15 cellular contexts compared by ENCODE assay signal in genomic region chr2:101617188-101617587, GRCh38.
DNase-seq lines count a peak whose midpoint lies in the region; ATAC-seq and TF ChIP-seq lines count a peak whose summit lies in the region.
"Had no signal": no experiment of that assay in that cellular context is flagged by ENCODE, and none has a peak within 500 bp of the region (broad histone marks: within the 10 kb centered on the region; RNA-seq: fewer than 3 reads in every experiment).

No MANE protein-coding gene starts in this region.

- no peak for ATAC-seq in left lung
- no peak for ATAC-seq in naive thymus-derived CD4-positive, alpha-beta T cell

- intact Hi-C loops in left lung (cut with DNase I), result no loop called here
- intact Hi-C loops in naive thymus-derived CD4-positive, alpha-beta T cell (cut with micrococcal nuclease), result no loop called here

- H3K4me1 ChIP-seq in left lung, result peaks cover 0 to 18% of the 10 kb centered on the region in 2 donors
- no peaks in the 10 kb centered on the region for H3K4me1 ChIP-seq in naive thymus-derived CD4-positive, alpha-beta T cell (ENCODE audit: control insufficient read depth in 2 of 2, insufficient read depth in 2 of 2, low read length in 2 of 2)
- H3K4me1 ChIP-seq: thyroid gland had no signal

- H3K9me3 Mint-ChIP-seq in naive thymus-derived CD4-positive, alpha-beta T cell, result no peaks in the 10 kb centered on the region

- no peak overlapping the region for H3K4me3 Mint-ChIP-seq in naive thymus-derived CD4-positive, alpha-beta T cell

- in situ Hi-C loops in astrocyte of the spinal cord (cut with HindIII; ENCODE audit: low sequenced_read_pairs), result no loop called here

- H3K27me3 ChIP-seq in left lung, result peaks cover 0 to 9% of the 10 kb centered on the region in 2 donors
- H3K27me3 ChIP-seq in naive thymus-derived CD4-positive, alpha-beta T cell (ENCODE audit: control insufficient read depth in 2 of 2, insufficient read depth in 2 of 2, low read length in 2 of 2), result no peaks in the 10 kb centered on the region
- H3K27me3 ChIP-seq: esophagus squamous epithelium, thyroid gland had no signal

- H3K27ac ChIP-seq in left lung, result no peak overlapping the region
- no peak overlapping the region for H3K27ac ChIP-seq in naive thymus-derived CD4-positive, alpha-beta T cell (ENCODE audit: low read depth, low read length)
- H3K27ac ChIP-seq: C4-2B, esophagus squamous epithelium, thyroid gland had no signal

- peak overlapping the region in 2 of 9 donors; percentile 25 to 48 for H3K27ac Mint-ChIP-seq in naive thymus-derived CD4-positive, alpha-beta T cell

- peaks cover 6 to 23% (median 16%) of the 10 kb centered on the region in 7 donors for H3K4me1 Mint-ChIP-seq in naive thymus-derived CD4-positive, alpha-beta T cell

- peaks cover 0 to 3% (median 0%) of the 10 kb centered on the region in 5 donors for H3K27me3 Mint-ChIP-seq in naive thymus-derived CD4-positive, alpha-beta T cell

- TF ChIP-seq CTCF in astrocyte of the spinal cord (IDR thresholded peaks at IDR 0.05; ENCODE audit: low read depth, low read length) (no peak), left lung (IDR thresholded peaks at IDR 0.05) (no peak)

- H3K4me3 ChIP-seq in astrocyte of the spinal cord (ENCODE audit: low read depth, low read length) (no peak overlapping the region), left lung (no peak overlapping the region)
- H3K4me3 ChIP-seq in naive thymus-derived CD4-positive, alpha-beta T cell (ENCODE audit: low read length), result no peak overlapping the region
- H3K4me3 ChIP-seq: esophagus squamous epithelium, thyroid gland had no signal

- POLR2A ChIA-PET in naive thymus-derived CD4-positive, alpha-beta T cell (lab: Charles Lee), result interaction anchor here (0.7 kb wide), 1 partner anchor 10 kb away, joined by 4 read pairs; no protein-coding TSS in a partner anchor

- peak; percentile 39 for DNase-seq in AG08395 (ENCODE audit: low spot score)
- peak; percentile 32 for DNase-seq in HS-5 (ENCODE audit: low read depth)
- peak; percentile 85 for DNase-seq in astrocyte of the spinal cord (ENCODE audit: low read depth, low spot score)
- peak; percentile 72 for DNase-seq in kidney glomerular epithelial cell (lab: John Stamatoyannopoulos, UW)
- no peak for DNase-seq in stimulated activated naive CD4-positive, alpha-beta T cell (lab: John Stamatoyannopoulos, UW)
- no peak for DNase-seq in left lung
- DNase-seq in naive thymus-derived CD4-positive, alpha-beta T cell, result no peak
- DNase-seq in GF-D8 (lab: John Stamatoyannopoulos, UW), result no peak
- DNase-seq: activated CD4-positive, CD25-positive, alpha-beta regulatory T cell; activated T-cell treated with anti-CD3 and anti-CD28 coated beads, Interleukin-2, amount 50 U/mL, for 1 hour; central memory CD4-positive, alpha-beta T cell; esophagus squamous epithelium; GOT3 had no signal

- CTCF ChIA-PET in naive thymus-derived CD4-positive, alpha-beta T cell (lab: Charles Lee), result no interaction called here

- H3K9me3 ChIP-seq in left lung, result no peaks in the 10 kb centered on the region
- no peaks in the 10 kb centered on the region for H3K9me3 ChIP-seq in naive thymus-derived CD4-positive, alpha-beta T cell (ENCODE audit: control insufficient read depth in 2 of 3, low read length in 3 of 3)
- H3K9me3 ChIP-seq: esophagus squamous epithelium, thyroid gland had no signal

- no peaks in the 10 kb centered on the region for H3K36me3 Mint-ChIP-seq in naive thymus-derived CD4-positive, alpha-beta T cell

- H3K36me3 ChIP-seq in left lung, result no peaks in the 10 kb centered on the region
- H3K36me3 ChIP-seq in naive thymus-derived CD4-positive, alpha-beta T cell (ENCODE audit: control insufficient read depth in 2 of 3, insufficient read depth in 3 of 3, low read length in 3 of 3), result no peaks in the 10 kb centered on the region
- H3K36me3 ChIP-seq: esophagus squamous epithelium, thyroid gland had no signal

Comparison
In these comparisons a context has a peak if more than half of its experiments do, and no peak if none do; other contexts are left out.
1. DNase-seq: peak in AG08395 (single experiment), HS-5 (single experiment), astrocyte of the spinal cord (single experiment) and kidney glomerular epithelial cell (single experiment); none in stimulated activated naive CD4-positive, alpha-beta T cell (0 of 6), left lung (0 of 2), naive thymus-derived CD4-positive, alpha-beta T cell (0 of 9) and GF-D8 (single experiment).